In the genomic region with DNA sequence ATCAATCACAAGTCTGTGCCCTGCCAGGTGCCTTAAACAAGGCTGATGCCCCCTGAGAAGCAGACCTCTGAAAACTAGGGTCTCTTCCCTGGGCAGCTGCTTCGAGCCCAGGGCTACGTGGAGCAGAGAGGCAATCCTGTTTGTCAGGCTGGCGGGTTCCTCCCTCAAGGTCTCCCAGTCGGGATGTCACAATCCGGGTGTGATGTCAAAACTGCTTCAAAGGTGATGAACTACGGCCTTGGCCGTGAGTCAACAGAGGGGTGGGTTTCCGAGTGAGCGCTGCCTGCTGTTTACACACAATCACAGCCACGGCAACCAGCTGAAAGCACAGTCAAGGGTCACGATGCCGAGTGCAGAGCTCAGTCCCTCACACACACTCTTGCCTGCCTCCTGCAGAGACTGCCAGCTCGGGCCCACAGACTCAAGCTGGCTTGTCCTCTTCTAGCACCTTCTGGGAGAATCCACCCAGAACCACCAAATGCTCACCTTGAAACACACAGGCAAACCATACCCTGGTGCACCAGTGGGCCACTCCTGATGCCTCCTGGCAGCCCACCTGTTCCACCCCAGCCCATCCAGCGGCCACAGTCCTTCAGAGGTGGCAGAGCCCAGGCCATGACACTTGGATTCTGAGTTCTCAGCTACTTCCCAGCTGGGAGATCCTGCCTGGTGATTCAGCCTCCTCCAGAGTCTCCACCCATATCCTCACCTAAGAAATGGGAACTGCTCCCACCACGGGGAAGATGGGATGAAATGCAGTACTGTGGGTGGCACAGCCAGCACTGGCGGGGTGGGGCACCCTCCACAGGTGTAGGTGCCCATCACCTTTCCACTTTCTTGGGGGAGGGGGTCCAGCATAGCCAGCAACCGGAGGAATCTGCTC, we compare ENCODE assay signal across 1 cellular context.
A peak's percentile ranks its signal among the peaks of the same experiment; 100 is the strongest.
TF ChIP-seq lines count a peak whose summit lies in the region.

No MANE protein-coding gene starts in this region.

TF ChIP-seq in HepG2, 621 proteins besides CTCF, POLR2A, EP300 and RAD21 (continued from another document and continues in another):
- TF ChIP-seq, protein P1, sequence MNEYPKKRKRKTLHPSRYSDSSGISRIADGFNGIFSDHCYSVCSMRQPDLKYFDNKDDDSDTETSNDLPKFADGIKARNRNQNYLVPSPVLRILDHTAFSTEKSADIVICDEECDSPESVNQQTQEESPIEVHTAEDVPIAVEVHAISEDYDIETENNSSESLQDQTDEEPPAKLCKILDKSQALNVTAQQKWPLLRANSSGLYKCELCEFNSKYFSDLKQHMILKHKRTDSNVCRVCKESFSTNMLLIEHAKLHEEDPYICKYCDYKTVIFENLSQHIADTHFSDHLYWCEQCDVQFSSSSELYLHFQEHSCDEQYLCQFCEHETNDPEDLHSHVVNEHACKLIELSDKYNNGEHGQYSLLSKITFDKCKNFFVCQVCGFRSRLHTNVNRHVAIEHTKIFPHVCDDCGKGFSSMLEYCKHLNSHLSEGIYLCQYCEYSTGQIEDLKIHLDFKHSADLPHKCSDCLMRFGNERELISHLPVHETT (CRISPR knock-in tag; conservative IDR thresholded peaks at IDR 0.05), result peak; percentile 72
- TF ChIP-seq FOSL1 (CRISPR knock-in tag; IDR thresholded peaks at IDR 0.05; ENCODE audit: borderline replicate concordance), result peak; percentile 58; the same call in 1 of the 2 replicates
- no peak; the same call in 1 of the 2 replicates for TF ChIP-seq NFYB (CRISPR knock-in tag; IDR thresholded peaks at IDR 0.05)
- TF ChIP-seq, protein P2, sequence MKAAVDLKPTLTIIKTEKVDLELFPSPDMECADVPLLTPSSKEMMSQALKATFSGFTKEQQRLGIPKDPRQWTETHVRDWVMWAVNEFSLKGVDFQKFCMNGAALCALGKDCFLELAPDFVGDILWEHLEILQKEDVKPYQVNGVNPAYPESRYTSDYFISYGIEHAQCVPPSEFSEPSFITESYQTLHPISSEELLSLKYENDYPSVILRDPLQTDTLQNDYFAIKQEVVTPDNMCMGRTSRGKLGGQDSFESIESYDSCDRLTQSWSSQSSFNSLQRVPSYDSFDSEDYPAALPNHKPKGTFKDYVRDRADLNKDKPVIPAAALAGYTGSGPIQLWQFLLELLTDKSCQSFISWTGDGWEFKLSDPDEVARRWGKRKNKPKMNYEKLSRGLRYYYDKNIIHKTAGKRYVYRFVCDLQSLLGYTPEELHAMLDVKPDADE (CRISPR knock-in tag; IDR thresholded peaks at IDR 0.05), result no peak
- TF ChIP-seq, protein P3, sequence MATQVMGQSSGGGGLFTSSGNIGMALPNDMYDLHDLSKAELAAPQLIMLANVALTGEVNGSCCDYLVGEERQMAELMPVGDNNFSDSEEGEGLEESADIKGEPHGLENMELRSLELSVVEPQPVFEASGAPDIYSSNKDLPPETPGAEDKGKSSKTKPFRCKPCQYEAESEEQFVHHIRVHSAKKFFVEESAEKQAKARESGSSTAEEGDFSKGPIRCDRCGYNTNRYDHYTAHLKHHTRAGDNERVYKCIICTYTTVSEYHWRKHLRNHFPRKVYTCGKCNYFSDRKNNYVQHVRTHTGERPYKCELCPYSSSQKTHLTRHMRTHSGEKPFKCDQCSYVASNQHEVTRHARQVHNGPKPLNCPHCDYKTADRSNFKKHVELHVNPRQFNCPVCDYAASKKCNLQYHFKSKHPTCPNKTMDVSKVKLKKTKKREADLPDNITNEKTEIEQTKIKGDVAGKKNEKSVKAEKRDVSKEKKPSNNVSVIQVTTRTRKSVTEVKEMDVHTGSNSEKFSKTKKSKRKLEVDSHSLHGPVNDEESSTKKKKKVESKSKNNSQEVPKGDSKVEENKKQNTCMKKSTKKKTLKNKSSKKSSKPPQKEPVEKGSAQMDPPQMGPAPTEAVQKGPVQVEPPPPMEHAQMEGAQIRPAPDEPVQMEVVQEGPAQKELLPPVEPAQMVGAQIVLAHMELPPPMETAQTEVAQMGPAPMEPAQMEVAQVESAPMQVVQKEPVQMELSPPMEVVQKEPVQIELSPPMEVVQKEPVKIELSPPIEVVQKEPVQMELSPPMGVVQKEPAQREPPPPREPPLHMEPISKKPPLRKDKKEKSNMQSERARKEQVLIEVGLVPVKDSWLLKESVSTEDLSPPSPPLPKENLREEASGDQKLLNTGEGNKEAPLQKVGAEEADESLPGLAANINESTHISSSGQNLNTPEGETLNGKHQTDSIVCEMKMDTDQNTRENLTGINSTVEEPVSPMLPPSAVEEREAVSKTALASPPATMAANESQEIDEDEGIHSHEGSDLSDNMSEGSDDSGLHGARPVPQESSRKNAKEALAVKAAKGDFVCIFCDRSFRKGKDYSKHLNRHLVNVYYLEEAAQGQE (IDR thresholded peaks at IDR 0.05; ENCODE audit: borderline replicate concordance in 1 of 2, low read depth in 1 of 2, low read length in 2 of 2), result peak in 1 of 2 experiments; percentile 83; a peak in 2 of 4 replicates
- no peak for TF ChIP-seq NFRKB (IDR thresholded peaks at IDR 0.05)
- TF ChIP-seq, protein P4, sequence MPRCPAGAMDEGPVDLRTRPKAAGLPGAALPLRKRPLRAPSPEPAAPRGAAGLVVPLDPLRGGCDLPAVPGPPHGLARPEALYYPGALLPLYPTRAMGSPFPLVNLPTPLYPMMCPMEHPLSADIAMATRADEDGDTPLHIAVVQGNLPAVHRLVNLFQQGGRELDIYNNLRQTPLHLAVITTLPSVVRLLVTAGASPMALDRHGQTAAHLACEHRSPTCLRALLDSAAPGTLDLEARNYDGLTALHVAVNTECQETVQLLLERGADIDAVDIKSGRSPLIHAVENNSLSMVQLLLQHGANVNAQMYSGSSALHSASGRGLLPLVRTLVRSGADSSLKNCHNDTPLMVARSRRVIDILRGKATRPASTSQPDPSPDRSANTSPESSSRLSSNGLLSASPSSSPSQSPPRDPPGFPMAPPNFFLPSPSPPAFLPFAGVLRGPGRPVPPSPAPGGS (CRISPR knock-in tag; IDR thresholded peaks at IDR 0.05), result peak; percentile 92
- peak; percentile 46; the same call in 1 of the 2 replicates for TF ChIP-seq HNRNPL (IDR thresholded peaks at IDR 0.05; ENCODE audit: low read depth, low read length)
- TF ChIP-seq TSC22D2 (CRISPR knock-in tag; IDR thresholded peaks at IDR 0.05; ENCODE audit: borderline replicate concordance), result no peak
- TF ChIP-seq KLF12 (CRISPR knock-in tag; IDR thresholded peaks at IDR 0.05; ENCODE audit: borderline replicate concordance), result peak; percentile 67; the same call in 1 of the 2 replicates
- TF ChIP-seq, protein P5, sequence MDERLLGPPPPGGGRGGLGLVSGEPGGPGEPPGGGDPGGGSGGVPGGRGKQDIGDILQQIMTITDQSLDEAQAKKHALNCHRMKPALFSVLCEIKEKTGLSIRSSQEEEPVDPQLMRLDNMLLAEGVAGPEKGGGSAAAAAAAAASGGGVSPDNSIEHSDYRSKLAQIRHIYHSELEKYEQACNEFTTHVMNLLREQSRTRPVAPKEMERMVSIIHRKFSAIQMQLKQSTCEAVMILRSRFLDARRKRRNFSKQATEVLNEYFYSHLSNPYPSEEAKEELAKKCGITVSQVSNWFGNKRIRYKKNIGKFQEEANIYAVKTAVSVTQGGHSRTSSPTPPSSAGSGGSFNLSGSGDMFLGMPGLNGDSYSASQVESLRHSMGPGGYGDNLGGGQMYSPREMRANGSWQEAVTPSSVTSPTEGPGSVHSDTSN (CRISPR knock-in tag; IDR thresholded peaks at IDR 0.05), result peak; percentile 55; the same call in 1 of the 2 replicates
- TF ChIP-seq TGIF2 (CRISPR knock-in tag; IDR thresholded peaks at IDR 0.05), result peak; percentile 97; the same call in 1 of the 2 replicates
- TF ChIP-seq ZNF546 (CRISPR knock-in tag; conservative IDR thresholded peaks at IDR 0.05), result no peak
- TF ChIP-seq CEBPB (IDR thresholded peaks at IDR 0.05; ENCODE audit: borderline replicate concordance, low read depth, low read length), result peak; percentile 99
- TF ChIP-seq ZNF24 (IDR thresholded peaks at IDR 0.05), result no peak
- peak; percentile 98 for TF ChIP-seq ZNF430 (CRISPR knock-in tag; IDR thresholded peaks at IDR 0.05)
- TF ChIP-seq SOX13 (IDR thresholded peaks at IDR 0.05), result peak; percentile 82
- peak in 1 of 2 experiments; percentile 96; a peak in 2 of 4 replicates for TF ChIP-seq SOX13 (CRISPR knock-in tag; conservative IDR thresholded peaks at IDR 0.05 in 1 of 2, IDR thresholded peaks at IDR 0.05 in 1 of 2)
- TF ChIP-seq RFX3 (CRISPR knock-in tag; IDR thresholded peaks at IDR 0.05), result peak; percentile 76
- TF ChIP-seq ZNF451 (CRISPR knock-in tag; IDR thresholded peaks at IDR 0.05), result peak; percentile 90; the same call in 1 of the 2 replicates
- peak; percentile 42; the same call in 1 of the 2 replicates for TF ChIP-seq ZNF644 (CRISPR knock-in tag; IDR thresholded peaks at IDR 0.05; ENCODE audit: low read depth)
- TF ChIP-seq SATB2 (CRISPR knock-in tag; IDR thresholded peaks at IDR 0.05), result no peak
- TF ChIP-seq SOX5 (CRISPR knock-in tag; IDR thresholded peaks at IDR 0.05; ENCODE audit: borderline replicate concordance), result peak; percentile 92
- TF ChIP-seq ZNF660 (CRISPR knock-in tag; IDR thresholded peaks at IDR 0.05; ENCODE audit: borderline replicate concordance, low read depth), result no peak
- TF ChIP-seq, protein P6, sequence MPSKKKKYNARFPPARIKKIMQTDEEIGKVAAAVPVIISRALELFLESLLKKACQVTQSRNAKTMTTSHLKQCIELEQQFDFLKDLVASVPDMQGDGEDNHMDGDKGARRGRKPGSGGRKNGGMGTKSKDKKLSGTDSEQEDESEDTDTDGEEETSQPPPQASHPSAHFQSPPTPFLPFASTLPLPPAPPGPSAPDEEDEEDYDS (CRISPR knock-in tag; IDR thresholded peaks at IDR 0.05), result peak; percentile 68
- TF ChIP-seq, protein P7, sequence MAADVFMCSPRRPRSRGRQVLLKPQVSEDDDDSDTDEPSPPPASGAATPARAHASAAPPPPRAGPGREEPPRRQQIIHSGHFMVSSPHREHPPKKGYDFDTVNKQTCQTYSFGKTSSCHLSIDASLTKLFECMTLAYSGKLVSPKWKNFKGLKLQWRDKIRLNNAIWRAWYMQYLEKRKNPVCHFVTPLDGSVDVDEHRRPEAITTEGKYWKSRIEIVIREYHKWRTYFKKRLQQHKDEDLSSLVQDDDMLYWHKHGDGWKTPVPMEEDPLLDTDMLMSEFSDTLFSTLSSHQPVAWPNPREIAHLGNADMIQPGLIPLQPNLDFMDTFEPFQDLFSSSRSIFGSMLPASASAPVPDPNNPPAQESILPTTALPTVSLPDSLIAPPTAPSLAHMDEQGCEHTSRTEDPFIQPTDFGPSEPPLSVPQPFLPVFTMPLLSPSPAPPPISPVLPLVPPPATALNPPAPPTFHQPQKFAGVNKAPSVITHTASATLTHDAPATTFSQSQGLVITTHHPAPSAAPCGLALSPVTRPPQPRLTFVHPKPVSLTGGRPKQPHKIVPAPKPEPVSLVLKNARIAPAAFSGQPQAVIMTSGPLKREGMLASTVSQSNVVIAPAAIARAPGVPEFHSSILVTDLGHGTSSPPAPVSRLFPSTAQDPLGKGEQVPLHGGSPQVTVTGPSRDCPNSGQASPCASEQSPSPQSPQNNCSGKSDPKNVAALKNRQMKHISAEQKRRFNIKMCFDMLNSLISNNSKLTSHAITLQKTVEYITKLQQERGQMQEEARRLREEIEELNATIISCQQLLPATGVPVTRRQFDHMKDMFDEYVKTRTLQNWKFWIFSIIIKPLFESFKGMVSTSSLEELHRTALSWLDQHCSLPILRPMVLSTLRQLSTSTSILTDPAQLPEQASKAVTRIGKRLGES (CRISPR knock-in tag; IDR thresholded peaks at IDR 0.05; ENCODE audit: borderline replicate concordance), result no peak
- peak; percentile 44; the same call in 1 of the 2 replicates for TF ChIP-seq TOPORS (CRISPR knock-in tag; IDR thresholded peaks at IDR 0.05)
- TF ChIP-seq YY1 (IDR thresholded peaks at IDR 0.05; ENCODE audit: insufficient read depth, insufficient replicate concordance, low read depth, low read length), result peak; percentile 55
- no peak for TF ChIP-seq ZNF432 (CRISPR knock-in tag; IDR thresholded peaks at IDR 0.05; ENCODE audit: borderline replicate concordance)
- TF ChIP-seq NCOA5 (CRISPR knock-in tag; IDR thresholded peaks at IDR 0.05), result no peak
- TF ChIP-seq KAT8 (CRISPR knock-in tag; IDR thresholded peaks at IDR 0.05), result peak; percentile 92
- no peak for TF ChIP-seq THYN1 (CRISPR knock-in tag; IDR thresholded peaks at IDR 0.05; ENCODE audit: borderline replicate concordance, low read depth)
- TF ChIP-seq, protein P8, sequence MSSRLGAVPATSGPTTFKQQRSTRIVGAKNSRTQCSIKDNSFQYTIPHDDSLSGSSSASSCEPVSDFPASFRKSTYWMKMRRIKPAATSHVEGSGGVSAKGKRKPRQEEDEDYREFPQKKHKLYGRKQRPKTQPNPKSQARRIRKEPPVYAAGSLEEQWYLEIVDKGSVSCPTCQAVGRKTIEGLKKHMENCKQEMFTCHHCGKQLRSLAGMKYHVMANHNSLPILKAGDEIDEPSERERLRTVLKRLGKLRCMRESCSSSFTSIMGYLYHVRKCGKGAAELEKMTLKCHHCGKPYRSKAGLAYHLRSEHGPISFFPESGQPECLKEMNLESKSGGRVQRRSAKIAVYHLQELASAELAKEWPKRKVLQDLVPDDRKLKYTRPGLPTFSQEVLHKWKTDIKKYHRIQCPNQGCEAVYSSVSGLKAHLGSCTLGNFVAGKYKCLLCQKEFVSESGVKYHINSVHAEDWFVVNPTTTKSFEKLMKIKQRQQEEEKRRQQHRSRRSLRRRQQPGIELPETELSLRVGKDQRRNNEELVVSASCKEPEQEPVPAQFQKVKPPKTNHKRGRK (CRISPR knock-in tag; IDR thresholded peaks at IDR 0.05), result no peak
- peak; percentile 99 for TF ChIP-seq MED1 (CRISPR knock-in tag; IDR thresholded peaks at IDR 0.05)
- no peak for TF ChIP-seq ZNF20 (CRISPR knock-in tag; IDR thresholded peaks at IDR 0.05)
- no peak for TF ChIP-seq ZBTB1 (CRISPR knock-in tag; IDR thresholded peaks at IDR 0.05; ENCODE audit: borderline replicate concordance)
- peak; percentile 49; the same call in 1 of the 2 replicates for TF ChIP-seq ZNF782 (CRISPR knock-in tag; IDR thresholded peaks at IDR 0.05; ENCODE audit: borderline replicate concordance)
- peak; percentile 95; the same call in 1 of the 2 replicates for TF ChIP-seq ZNF605 (CRISPR knock-in tag; IDR thresholded peaks at IDR 0.05)
- TF ChIP-seq, protein P9, sequence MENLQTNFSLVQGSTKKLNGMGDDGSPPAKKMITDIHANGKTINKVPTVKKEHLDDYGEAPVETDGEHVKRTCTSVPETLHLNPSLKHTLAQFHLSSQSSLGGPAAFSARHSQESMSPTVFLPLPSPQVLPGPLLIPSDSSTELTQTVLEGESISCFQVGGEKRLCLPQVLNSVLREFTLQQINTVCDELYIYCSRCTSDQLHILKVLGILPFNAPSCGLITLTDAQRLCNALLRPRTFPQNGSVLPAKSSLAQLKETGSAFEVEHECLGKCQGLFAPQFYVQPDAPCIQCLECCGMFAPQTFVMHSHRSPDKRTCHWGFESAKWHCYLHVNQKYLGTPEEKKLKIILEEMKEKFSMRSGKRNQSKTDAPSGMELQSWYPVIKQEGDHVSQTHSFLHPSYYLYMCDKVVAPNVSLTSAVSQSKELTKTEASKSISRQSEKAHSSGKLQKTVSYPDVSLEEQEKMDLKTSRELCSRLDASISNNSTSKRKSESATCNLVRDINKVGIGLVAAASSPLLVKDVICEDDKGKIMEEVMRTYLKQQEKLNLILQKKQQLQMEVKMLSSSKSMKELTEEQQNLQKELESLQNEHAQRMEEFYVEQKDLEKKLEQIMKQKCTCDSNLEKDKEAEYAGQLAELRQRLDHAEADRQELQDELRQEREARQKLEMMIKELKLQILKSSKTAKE (CRISPR knock-in tag; IDR thresholded peaks at IDR 0.05; ENCODE audit: borderline replicate concordance), result peak; percentile 100
- TF ChIP-seq FOSL2 (CRISPR knock-in tag; IDR thresholded peaks at IDR 0.05), result peak; percentile 97
- no peak for TF ChIP-seq ZNF468 (CRISPR knock-in tag; IDR thresholded peaks at IDR 0.05)
- no peak for TF ChIP-seq TCF12 (IDR thresholded peaks at IDR 0.05)
- peak; percentile 94 for TF ChIP-seq TCF12 (CRISPR knock-in tag; IDR thresholded peaks at IDR 0.05)
- peak; percentile 95 for TF ChIP-seq AKAP8 (CRISPR knock-in tag; IDR thresholded peaks at IDR 0.05)
- TF ChIP-seq KLF11 (CRISPR knock-in tag; IDR thresholded peaks at IDR 0.05), result peak; percentile 90; the same call in 1 of the 2 replicates
- peak; percentile 98 for TF ChIP-seq KDM4B (CRISPR knock-in tag; IDR thresholded peaks at IDR 0.05)
- peak; percentile 73; the same call in 1 of the 2 replicates for TF ChIP-seq ZNF678 (CRISPR knock-in tag; IDR thresholded peaks at IDR 0.05)
